25 cellular contexts compared by ENCODE assay signal in the genomic region with DNA sequence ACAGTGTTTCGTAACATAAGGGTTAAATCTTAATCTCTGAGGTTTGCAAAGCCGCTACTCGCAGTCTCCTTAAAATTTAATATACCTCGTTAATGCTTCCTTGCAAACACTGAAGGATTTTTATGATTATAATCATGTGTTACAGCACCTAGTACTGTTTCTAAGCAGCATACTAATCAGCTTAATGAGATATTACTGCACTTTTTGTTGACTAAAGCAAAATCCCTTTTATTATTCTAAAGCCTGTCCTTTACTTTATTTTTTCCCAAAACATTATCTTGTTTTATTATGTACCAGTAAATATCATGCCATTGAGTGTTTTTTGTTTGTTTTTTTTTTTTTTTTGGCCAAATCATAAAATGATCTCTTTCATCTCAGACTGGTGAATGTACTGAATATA.
"Had no signal": no experiment of that assay in that cellular context is flagged by ENCODE, and none has a peak within 500 bp of the region (broad histone marks: within the 10 kb centered on the region; RNA-seq: fewer than 3 reads in every experiment).

No MANE protein-coding gene starts in this region.

- H3K9me3 Mint-ChIP-seq: T-cell had no signal

- H3K4me1 Mint-ChIP-seq: T-cell had no signal

- H3K27ac Mint-ChIP-seq: T-cell; T-helper 1 cell treated with Interleukin-12 subunit alpha and Interleukin-12 subunit beta and Interleukin-4 antibody, amounts not matched to agents 30 μg/mL and 1 μg/mL, for 36 hours had no signal

- DNase-seq: IMR-90, Kasumi-1, MV-4-11, NCI-H1048, NCI-H1417 treated with DMSO at 0.1 percent for 48 hours, NCI-H146, NCI-H1694 treated with DMSO at 0.1 percent for 48 hours, NCI-H1930, NCI-H2081, NCI-H2107, NCI-H226, NCI-H446, NCI-H510A, NCI-H524 treated with DMSO at 0.1 percent for 48 hours, NCI-H69, NCI-H774, RPMI8226, SHP77, SK-N-SH, SW 1271, T-cell had no signal

- H3K36me3 Mint-ChIP-seq: T-cell had no signal

- H3K4me3 Mint-ChIP-seq: T-cell; T-helper 1 cell treated with Interleukin-12 subunit alpha and Interleukin-12 subunit beta and Interleukin-4 antibody, amounts not matched to agents 30 μg/mL and 1 μg/mL, for 36 hours had no signal

- FAIRE-seq: HepG2, RCC 7860 had no signal

- H3K27ac ChIP-seq: KMS-11 had no signal
